18 cellular contexts compared by ENCODE assay signal in the genomic region with DNA sequence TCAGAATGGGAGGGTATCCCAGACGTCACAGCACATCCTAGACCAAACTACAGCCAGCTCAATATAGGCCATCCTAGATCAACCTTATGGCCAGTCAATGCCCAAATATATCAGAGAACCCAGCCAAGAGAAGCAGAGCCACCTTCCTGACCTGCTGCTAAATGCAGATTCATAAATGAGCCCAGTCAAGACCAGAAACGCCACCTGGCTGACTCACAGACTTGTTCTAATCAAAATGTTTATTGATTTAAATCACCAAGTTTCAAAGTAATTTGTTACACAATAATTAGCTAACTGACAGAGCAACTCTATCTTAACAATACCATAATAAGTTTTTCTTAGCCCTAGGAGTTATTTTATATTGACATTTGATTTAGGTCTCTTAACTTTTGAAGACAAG. TPM values are rescaled to one million over a fixed set of nuclear protein-coding genes. Genes with fewer than 3 reads are reported as not detected.
DNase-seq lines count a peak whose midpoint lies in the region; ATAC-seq and TF ChIP-seq lines count a peak whose summit lies in the region.
"Had no signal": no experiment of that assay in that cellular context is flagged by ENCODE, and none has a peak within 500 bp of the region (broad histone marks: within the 10 kb centered on the region; RNA-seq: fewer than 3 reads in every experiment).

No MANE protein-coding gene starts in this region.

- H3K27ac ChIP-seq in body of pancreas (peak overlapping the region in 1 of 4 donors; percentile 9), right lobe of liver (no peak overlapping the region)

- no peaks in the 10 kb centered on the region for H3K27me3 Mint-ChIP-seq in natural killer cell (ENCODE audit: low read depth in 2 of 2)
- no peaks in the 10 kb centered on the region for H3K27me3 Mint-ChIP-seq in natural killer cell treated with Interleukin-12 subunit alpha and Interleukin-12 subunit beta and Interleukin-15 and Interleukin-18, amount 100 ng/mL, for 72 hours

- DNase-seq in natural killer cell, result no peak
- no peak for DNase-seq in natural killer cell treated with Interleukin-12 subunit alpha and Interleukin-12 subunit beta and Interleukin-15 and Interleukin-18, amount 100 ng/mL, for 72 hours (ENCODE audit: low spot score)
- peak; percentile 17 to 59 (median 36) for DNase-seq in body of pancreas
- no peak for DNase-seq in right lobe of liver
- DNase-seq in Right ventricle myocardium inferior (ENCODE audit: missing footprints), result no peak
- DNase-seq in amniotic stem cell (lab: John Stamatoyannopoulos, UW), result no peak
- DNase-seq: DND-41, GF-D8, KG1, MG63, NCI-H1092 treated with DMSO at 0.1 percent for 48 hours, NCI-H187 treated with DMSO at 0.1 percent for 48 hours, NCI-H2171 treated with DMSO at 0.1 percent for 48 hours, NCI-H510A, SHP77 treated with DMSO at 0.1 percent for 48 hours had no signal

- ATAC-seq in natural killer cell (no peak), body of pancreas (peak; percentile 58), right lobe of liver (peak in 3 of 4 donors; percentile 41 to 75 (median 45)), Right ventricle myocardium inferior (no peak), HG02938 (IDR thresholded peaks at IDR 0.05; ENCODE audit: unreplicated experiment) (no peak), HG02642 (IDR thresholded peaks at IDR 0.05; ENCODE audit: poor library complexity, unreplicated experiment) (no peak)
- no peak for ATAC-seq in natural killer cell treated with Interleukin-12 subunit alpha and Interleukin-12 subunit beta and Interleukin-15 and Interleukin-18, amount 100 ng/mL, for 72 hours
- ATAC-seq: HCT116 had no signal

- H3K36me3 ChIP-seq in body of pancreas (replicated peaks in 1 of 2; ENCODE audit: insufficient read depth in 1 of 2, low read depth in 2 of 2) (no peaks in the 10 kb centered on the region), right lobe of liver (no peaks in the 10 kb centered on the region)

- WGBS in body of pancreas, 2 donors, result 26 to 39% methylated on average over 2 of the region's 2 CpGs
- 34% methylated on average over 2 of the region's 2 CpGs for WGBS in right lobe of liver (ENCODE audit: insufficient coverage, low coverage, low lambda C conversion rate, missing lambda C conversion rate)

- H3K27me3 ChIP-seq in body of pancreas (no peaks in the 10 kb centered on the region), right lobe of liver (no peaks in the 10 kb centered on the region)
- H3K27me3 ChIP-seq: MG63 had no signal

- no peak overlapping the region for H3K4me3 ChIP-seq in body of pancreas
- no peak overlapping the region for H3K4me3 ChIP-seq in right lobe of liver
- H3K4me3 ChIP-seq: MG63 had no signal

- H3K4me3 Mint-ChIP-seq in natural killer cell, result no peak overlapping the region
- no peak overlapping the region for H3K4me3 Mint-ChIP-seq in natural killer cell treated with Interleukin-12 subunit alpha and Interleukin-12 subunit beta and Interleukin-15 and Interleukin-18, amount 100 ng/mL, for 72 hours

- H3K36me3 Mint-ChIP-seq in natural killer cell, result peaks cover 12% of the 10 kb centered on the region
- peaks cover 20% of the 10 kb centered on the region for H3K36me3 Mint-ChIP-seq in natural killer cell treated with Interleukin-12 subunit alpha and Interleukin-12 subunit beta and Interleukin-15 and Interleukin-18, amount 100 ng/mL, for 72 hours

- intact Hi-C loops in natural killer cell (cut with micrococcal nuclease), result no loop called here
- intact Hi-C loops in body of pancreas (cut with DNase I), result no loop called here
- intact Hi-C loops in right lobe of liver (cut with DNase I), result no loop called here
- intact Hi-C loops in Right ventricle myocardium inferior (cut with DNase I), result no loop called here

- H3K4me1 ChIP-seq in body of pancreas, result peaks cover 25% of the 10 kb centered on the region
- peaks cover 0 to 25% (median 4%) of the 10 kb centered on the region in 4 donors for H3K4me1 ChIP-seq in right lobe of liver

- H3K9me3 ChIP-seq in body of pancreas (peaks cover 0 to 3% (median 2%) of the 10 kb centered on the region in 3 donors), right lobe of liver (no peaks in the 10 kb centered on the region)

- TF ChIP-seq POLR2A in body of pancreas (IDR thresholded peaks at IDR 0.05), result no peak
- TF ChIP-seq POLR2A in right lobe of liver (IDR thresholded peaks at IDR 0.05), result no peak

- TF ChIP-seq CTCF in natural killer cell (IDR thresholded peaks at IDR 0.05), result no peak
- TF ChIP-seq CTCF in body of pancreas (IDR thresholded peaks at IDR 0.05), result peak in 1 of 7 experiments; percentile 3
- TF ChIP-seq CTCF in right lobe of liver (IDR thresholded peaks at IDR 0.05), result no peak

- peak overlapping the region; percentile 2 to 59 for H3K27ac Mint-ChIP-seq in natural killer cell
- no peak overlapping the region for H3K27ac Mint-ChIP-seq in natural killer cell treated with Interleukin-12 subunit alpha and Interleukin-12 subunit beta and Interleukin-15 and Interleukin-18, amount 100 ng/mL, for 72 hours

- H3K4me1 Mint-ChIP-seq in natural killer cell, result peaks cover 86 to 90% of the 10 kb centered on the region in 2 donors
- peaks cover 65 to 74% of the 10 kb centered on the region in 2 donors for H3K4me1 Mint-ChIP-seq in natural killer cell treated with Interleukin-12 subunit alpha and Interleukin-12 subunit beta and Interleukin-15 and Interleukin-18, amount 100 ng/mL, for 72 hours (ENCODE audit: low read depth in 2 of 2)

- H3K9me3 Mint-ChIP-seq in natural killer cell, result no peaks in the 10 kb centered on the region
- peaks cover 3% of the 10 kb centered on the region for H3K9me3 Mint-ChIP-seq in natural killer cell treated with Interleukin-12 subunit alpha and Interleukin-12 subunit beta and Interleukin-15 and Interleukin-18, amount 100 ng/mL, for 72 hours

RNA-seq across cellular contexts. Expression of a gene that starts 28.6 kb away (rescaled TPM):
- total RNA-seq in natural killer cell, result 100 to 1,000 TPM; 135 to 157 (median 142) TPM
- total RNA-seq in natural killer cell treated with Interleukin-12 subunit alpha and Interleukin-12 subunit beta and Interleukin-15 and Interleukin-18, amount 100 ng/mL, for 72 hours, result 10 to 100 TPM; 58.4 to 76.6 TPM
- 10 to 100 TPM; 41.0 to 47.1 TPM for total RNA-seq in body of pancreas
- 10 to 100 TPM; 19.3 to 26.9 (median 19.9) TPM for total RNA-seq in right lobe of liver
- total RNA-seq in Right ventricle myocardium inferior, result 27.7 TPM

Comparison
In these comparisons a context has a peak if more than half of its experiments do, and no peak if none do; other contexts are left out.
1. H3K27ac Mint-ChIP-seq: peak in natural killer cell (2 of 2); none in natural killer cell treated with Interleukin-12 subunit alpha and Interleukin-12 subunit beta and Interleukin-15 and Interleukin-18, amount 100 ng/mL, for 72 hours (0 of 2).
2. ATAC-seq: peak in body of pancreas (single experiment) and right lobe of liver (3 of 4); none in natural killer cell (0 of 3), natural killer cell treated with Interleukin-12 subunit alpha and Interleukin-12 subunit beta and Interleukin-15 and Interleukin-18, amount 100 ng/mL, for 72 hours (0 of 2), Right ventricle myocardium inferior (single experiment), HG02938 (single experiment) and HG02642 (single experiment).
3. DNase-seq: peak in body of pancreas (4 of 4); none in natural killer cell (single experiment), natural killer cell treated with Interleukin-12 subunit alpha and Interleukin-12 subunit beta and Interleukin-15 and Interleukin-18, amount 100 ng/mL, for 72 hours (single experiment), right lobe of liver (0 of 3), Right ventricle myocardium inferior (single experiment) and amniotic stem cell (single experiment).